Comparison of ENCODE assay signal across 1 cellular context in the genomic region with DNA sequence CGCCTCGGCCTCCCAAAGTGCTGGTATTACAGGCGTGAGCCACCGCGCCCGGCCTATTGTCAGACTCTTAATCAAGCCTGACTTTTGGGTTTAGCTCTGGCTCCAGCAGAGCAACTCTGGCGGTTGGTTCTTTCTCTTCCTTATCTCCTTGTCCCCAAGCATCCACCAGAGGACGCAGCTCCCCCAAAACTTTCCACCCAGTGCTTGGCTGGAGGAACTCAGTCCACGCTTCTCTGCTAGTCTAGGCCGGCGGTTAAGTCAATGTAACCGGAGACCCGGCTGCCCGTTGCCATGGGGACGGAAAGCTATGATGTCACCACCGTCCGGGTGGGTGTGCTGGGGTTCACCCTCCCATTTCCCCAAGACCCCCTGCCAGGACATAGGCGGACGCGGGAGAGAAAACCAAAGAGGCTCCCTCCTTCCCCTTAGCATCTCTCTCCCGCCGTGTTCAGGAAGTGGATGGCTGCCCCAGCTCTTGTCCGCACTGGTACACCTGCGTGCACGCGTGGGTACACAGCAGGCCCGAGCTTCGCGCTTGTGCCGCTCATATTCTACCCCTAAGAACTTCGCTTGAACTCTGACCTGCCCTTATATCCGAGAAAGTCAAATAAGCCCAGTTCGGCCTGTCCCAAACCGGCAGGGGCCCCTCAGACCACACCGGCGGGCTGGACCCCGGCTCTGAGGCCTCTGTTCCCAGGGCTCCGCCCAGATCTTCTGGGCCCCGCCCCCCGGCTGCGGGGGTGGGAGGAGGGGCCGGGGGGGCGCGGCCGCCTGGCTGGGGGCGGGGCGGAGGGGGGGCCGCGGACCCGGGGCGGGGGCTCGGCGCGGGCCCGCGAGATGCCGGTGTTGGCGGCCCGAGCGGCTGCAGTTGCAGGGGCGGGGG.
TF ChIP-seq lines count a peak whose summit lies in the region.

A gene with protein sequence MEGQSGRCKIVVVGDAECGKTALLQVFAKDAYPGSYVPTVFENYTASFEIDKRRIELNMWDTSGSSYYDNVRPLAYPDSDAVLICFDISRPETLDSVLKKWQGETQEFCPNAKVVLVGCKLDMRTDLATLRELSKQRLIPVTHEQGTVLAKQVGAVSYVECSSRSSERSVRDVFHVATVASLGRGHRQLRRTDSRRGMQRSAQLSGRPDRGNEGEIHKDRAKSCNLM (plus strand): TSS at position 825 of the 883 bp plus-strand sequence. CDS start 117 bp downstream, outside the sequence.

TF ChIP-seq in HepG2, 621 proteins besides CTCF, POLR2A, EP300 and RAD21 (continued from another document and continues in another):
- TF ChIP-seq RXRA (CRISPR knock-in tag; IDR thresholded peaks at IDR 0.05) (peak; percentile 33; the same call in 1 of the 2 replicates), SOX6 (IDR thresholded peaks at IDR 0.05) (no peak), SOX6 (CRISPR knock-in tag; IDR thresholded peaks at IDR 0.05) (peak; percentile 56), ZNF629 (CRISPR knock-in tag; conservative IDR thresholded peaks at IDR 0.05) (no peak), IKZF1 (IDR thresholded peaks at IDR 0.05) (no peak), SRY (CRISPR knock-in tag; IDR thresholded peaks at IDR 0.05) (0 out of 2 replicates have a peak, but pooled peaks have one; percentile 39), THAP11 (CRISPR knock-in tag; IDR thresholded peaks at IDR 0.05) (peak; percentile 70), NR3C1 (CRISPR knock-in tag; IDR thresholded peaks at IDR 0.05) (no peak), ZNF501 (CRISPR knock-in tag; IDR thresholded peaks at IDR 0.05) (peak; percentile 73; the same call in 1 of the 2 replicates), SYNCRIP (IDR thresholded peaks at IDR 0.05; ENCODE audit: insufficient read depth, low read depth, low read length) (no peak), ZNF383 (CRISPR knock-in tag; IDR thresholded peaks at IDR 0.05; ENCODE audit: borderline replicate concordance) (no peak), RORA (CRISPR knock-in tag; IDR thresholded peaks at IDR 0.05) (no peak), ZNF432 (CRISPR knock-in tag; IDR thresholded peaks at IDR 0.05; ENCODE audit: borderline replicate concordance) (no peak), ZNF224 (CRISPR knock-in tag; IDR thresholded peaks at IDR 0.05) (0 out of 2 replicates have a peak, but pooled peaks have one; percentile 54), SALL2 (CRISPR knock-in tag; IDR thresholded peaks at IDR 0.05) (peak; percentile 93), HMGA1 (CRISPR knock-in tag; conservative IDR thresholded peaks at IDR 0.05) (no peak), ZKSCAN1 (IDR thresholded peaks at IDR 0.05; ENCODE audit: low read length) (no peak), RCOR2 (CRISPR knock-in tag; IDR thresholded peaks at IDR 0.05) (no peak), KDM2A (CRISPR knock-in tag; IDR thresholded peaks at IDR 0.05; ENCODE audit: borderline replicate concordance, low read depth) (peak; percentile 78), ZFP90 (CRISPR knock-in tag; IDR thresholded peaks at IDR 0.05; ENCODE audit: borderline replicate concordance) (0 out of 2 replicates have a peak, but pooled peaks have one; percentile 48), SMYD3 (CRISPR knock-in tag; IDR thresholded peaks at IDR 0.05) (no peak), MAFK (conservative IDR thresholded peaks at IDR 0.05 in 1 of 2, IDR thresholded peaks at IDR 0.05 in 1 of 2; ENCODE audit: low read length in 2 of 2) (0 out of 4 replicates have a peak, but pooled peaks of 1 of the 2 experiments have one; percentile 0), STAG1 (CRISPR knock-in tag; IDR thresholded peaks at IDR 0.05) (peak; percentile 97), CHD4 (IDR thresholded peaks at IDR 0.05; ENCODE audit: borderline replicate concordance, low read length) (0 out of 2 replicates have a peak, but pooled peaks have one; percentile 38), RFXANK (CRISPR knock-in tag; IDR thresholded peaks at IDR 0.05) (no peak), NCOR1 (IDR thresholded peaks at IDR 0.05; ENCODE audit: borderline replicate concordance, low read length) (no peak), ELF3 (CRISPR knock-in tag; IDR thresholded peaks at IDR 0.05) (peak; percentile 74), PHF21A (CRISPR knock-in tag; IDR thresholded peaks at IDR 0.05) (0 out of 2 replicates have a peak, but pooled peaks have one; percentile 25), GABPA (IDR thresholded peaks at IDR 0.05; ENCODE audit: low read depth, low read length) (no peak), GABPA (CRISPR knock-in tag; IDR thresholded peaks at IDR 0.05; ENCODE audit: low read depth) (no peak), BORCS8-MEF2B (CRISPR knock-in tag; IDR thresholded peaks at IDR 0.05) (no peak), PHF5A (CRISPR knock-in tag; IDR thresholded peaks at IDR 0.05; ENCODE audit: low read depth, unreplicated experiment) (peak; percentile 45), TCF12 (IDR thresholded peaks at IDR 0.05) (no peak), TCF12 (CRISPR knock-in tag; IDR thresholded peaks at IDR 0.05) (no peak), SMARCC2 (IDR thresholded peaks at IDR 0.05) (no peak), RARG (CRISPR knock-in tag; IDR thresholded peaks at IDR 0.05; ENCODE audit: low read depth) (no peak), EEA1 (CRISPR knock-in tag; IDR thresholded peaks at IDR 0.05; ENCODE audit: borderline replicate concordance) (no peak), SALL1 (CRISPR knock-in tag; IDR thresholded peaks at IDR 0.05) (peak; percentile 76), ZNF563 (CRISPR knock-in tag; IDR thresholded peaks at IDR 0.05) (no peak), SP140L (CRISPR knock-in tag; IDR thresholded peaks at IDR 0.05; ENCODE audit: borderline replicate concordance) (no peak), MZF1 (CRISPR knock-in tag; IDR thresholded peaks at IDR 0.05; ENCODE audit: borderline replicate concordance) (no peak), ZNF430 (CRISPR knock-in tag; IDR thresholded peaks at IDR 0.05) (peak; percentile 37; the same call in 1 of the 2 replicates), ASH2L (IDR thresholded peaks at IDR 0.05; ENCODE audit: insufficient read length, low read depth, low read length) (no peak), ETV6 (CRISPR knock-in tag; conservative IDR thresholded peaks at IDR 0.05) (0 out of 2 replicates have a peak, but pooled peaks have one; percentile 30), ZFP1 (CRISPR knock-in tag; IDR thresholded peaks at IDR 0.05) (no peak)
- TF ChIP-seq, protein P1, sequence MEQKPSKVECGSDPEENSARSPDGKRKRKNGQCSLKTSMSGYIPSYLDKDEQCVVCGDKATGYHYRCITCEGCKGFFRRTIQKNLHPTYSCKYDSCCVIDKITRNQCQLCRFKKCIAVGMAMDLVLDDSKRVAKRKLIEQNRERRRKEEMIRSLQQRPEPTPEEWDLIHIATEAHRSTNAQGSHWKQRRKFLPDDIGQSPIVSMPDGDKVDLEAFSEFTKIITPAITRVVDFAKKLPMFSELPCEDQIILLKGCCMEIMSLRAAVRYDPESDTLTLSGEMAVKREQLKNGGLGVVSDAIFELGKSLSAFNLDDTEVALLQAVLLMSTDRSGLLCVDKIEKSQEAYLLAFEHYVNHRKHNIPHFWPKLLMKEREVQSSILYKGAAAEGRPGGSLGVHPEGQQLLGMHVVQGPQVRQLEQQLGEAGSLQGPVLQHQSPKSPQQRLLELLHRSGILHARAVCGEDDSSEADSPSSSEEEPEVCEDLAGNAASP (CRISPR knock-in tag; IDR thresholded peaks at IDR 0.05; ENCODE audit: borderline replicate concordance), result 0 out of 2 replicates have a peak, but pooled peaks have one; percentile 30
- TF ChIP-seq, protein P2, sequence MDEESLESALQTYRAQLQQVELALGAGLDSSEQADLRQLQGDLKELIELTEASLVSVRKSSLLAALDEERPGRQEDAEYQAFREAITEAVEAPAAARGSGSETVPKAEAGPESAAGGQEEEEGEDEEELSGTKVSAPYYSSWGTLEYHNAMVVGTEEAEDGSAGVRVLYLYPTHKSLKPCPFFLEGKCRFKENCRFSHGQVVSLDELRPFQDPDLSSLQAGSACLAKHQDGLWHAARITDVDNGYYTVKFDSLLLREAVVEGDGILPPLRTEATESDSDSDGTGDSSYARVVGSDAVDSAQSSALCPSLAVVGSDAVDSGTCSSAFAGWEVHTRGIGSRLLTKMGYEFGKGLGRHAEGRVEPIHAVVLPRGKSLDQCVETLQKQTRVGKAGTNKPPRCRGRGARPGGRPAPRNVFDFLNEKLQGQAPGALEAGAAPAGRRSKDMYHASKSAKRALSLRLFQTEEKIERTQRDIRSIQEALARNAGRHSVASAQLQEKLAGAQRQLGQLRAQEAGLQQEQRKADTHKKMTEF (CRISPR knock-in tag; IDR thresholded peaks at IDR 0.05), result peak; percentile 74
- TF ChIP-seq, protein P3, sequence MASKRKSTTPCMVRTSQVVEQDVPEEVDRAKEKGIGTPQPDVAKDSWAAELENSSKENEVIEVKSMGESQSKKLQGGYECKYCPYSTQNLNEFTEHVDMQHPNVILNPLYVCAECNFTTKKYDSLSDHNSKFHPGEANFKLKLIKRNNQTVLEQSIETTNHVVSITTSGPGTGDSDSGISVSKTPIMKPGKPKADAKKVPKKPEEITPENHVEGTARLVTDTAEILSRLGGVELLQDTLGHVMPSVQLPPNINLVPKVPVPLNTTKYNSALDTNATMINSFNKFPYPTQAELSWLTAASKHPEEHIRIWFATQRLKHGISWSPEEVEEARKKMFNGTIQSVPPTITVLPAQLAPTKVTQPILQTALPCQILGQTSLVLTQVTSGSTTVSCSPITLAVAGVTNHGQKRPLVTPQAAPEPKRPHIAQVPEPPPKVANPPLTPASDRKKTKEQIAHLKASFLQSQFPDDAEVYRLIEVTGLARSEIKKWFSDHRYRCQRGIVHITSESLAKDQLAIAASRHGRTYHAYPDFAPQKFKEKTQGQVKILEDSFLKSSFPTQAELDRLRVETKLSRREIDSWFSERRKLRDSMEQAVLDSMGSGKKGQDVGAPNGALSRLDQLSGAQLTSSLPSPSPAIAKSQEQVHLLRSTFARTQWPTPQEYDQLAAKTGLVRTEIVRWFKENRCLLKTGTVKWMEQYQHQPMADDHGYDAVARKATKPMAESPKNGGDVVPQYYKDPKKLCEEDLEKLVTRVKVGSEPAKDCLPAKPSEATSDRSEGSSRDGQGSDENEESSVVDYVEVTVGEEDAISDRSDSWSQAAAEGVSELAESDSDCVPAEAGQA (IDR thresholded peaks at IDR 0.05; ENCODE audit: low read depth), result no peak
- TF ChIP-seq, protein P3 (CRISPR knock-in tag; IDR thresholded peaks at IDR 0.05; ENCODE audit: borderline replicate concordance), result 0 out of 2 replicates have a peak, but pooled peaks have one; percentile 62
- TF ChIP-seq, protein P4, sequence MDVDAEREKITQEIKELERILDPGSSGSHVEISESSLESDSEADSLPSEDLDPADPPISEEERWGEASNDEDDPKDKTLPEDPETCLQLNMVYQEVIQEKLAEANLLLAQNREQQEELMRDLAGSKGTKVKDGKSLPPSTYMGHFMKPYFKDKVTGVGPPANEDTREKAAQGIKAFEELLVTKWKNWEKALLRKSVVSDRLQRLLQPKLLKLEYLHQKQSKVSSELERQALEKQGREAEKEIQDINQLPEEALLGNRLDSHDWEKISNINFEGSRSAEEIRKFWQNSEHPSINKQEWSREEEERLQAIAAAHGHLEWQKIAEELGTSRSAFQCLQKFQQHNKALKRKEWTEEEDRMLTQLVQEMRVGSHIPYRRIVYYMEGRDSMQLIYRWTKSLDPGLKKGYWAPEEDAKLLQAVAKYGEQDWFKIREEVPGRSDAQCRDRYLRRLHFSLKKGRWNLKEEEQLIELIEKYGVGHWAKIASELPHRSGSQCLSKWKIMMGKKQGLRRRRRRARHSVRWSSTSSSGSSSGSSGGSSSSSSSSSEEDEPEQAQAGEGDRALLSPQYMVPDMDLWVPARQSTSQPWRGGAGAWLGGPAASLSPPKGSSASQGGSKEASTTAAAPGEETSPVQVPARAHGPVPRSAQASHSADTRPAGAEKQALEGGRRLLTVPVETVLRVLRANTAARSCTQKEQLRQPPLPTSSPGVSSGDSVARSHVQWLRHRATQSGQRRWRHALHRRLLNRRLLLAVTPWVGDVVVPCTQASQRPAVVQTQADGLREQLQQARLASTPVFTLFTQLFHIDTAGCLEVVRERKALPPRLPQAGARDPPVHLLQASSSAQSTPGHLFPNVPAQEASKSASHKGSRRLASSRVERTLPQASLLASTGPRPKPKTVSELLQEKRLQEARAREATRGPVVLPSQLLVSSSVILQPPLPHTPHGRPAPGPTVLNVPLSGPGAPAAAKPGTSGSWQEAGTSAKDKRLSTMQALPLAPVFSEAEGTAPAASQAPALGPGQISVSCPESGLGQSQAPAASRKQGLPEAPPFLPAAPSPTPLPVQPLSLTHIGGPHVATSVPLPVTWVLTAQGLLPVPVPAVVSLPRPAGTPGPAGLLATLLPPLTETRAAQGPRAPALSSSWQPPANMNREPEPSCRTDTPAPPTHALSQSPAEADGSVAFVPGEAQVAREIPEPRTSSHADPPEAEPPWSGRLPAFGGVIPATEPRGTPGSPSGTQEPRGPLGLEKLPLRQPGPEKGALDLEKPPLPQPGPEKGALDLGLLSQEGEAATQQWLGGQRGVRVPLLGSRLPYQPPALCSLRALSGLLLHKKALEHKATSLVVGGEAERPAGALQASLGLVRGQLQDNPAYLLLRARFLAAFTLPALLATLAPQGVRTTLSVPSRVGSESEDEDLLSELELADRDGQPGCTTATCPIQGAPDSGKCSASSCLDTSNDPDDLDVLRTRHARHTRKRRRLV (CRISPR knock-in tag; IDR thresholded peaks at IDR 0.05), result peak; percentile 68; the same call in 1 of the 2 replicates
- TF ChIP-seq, protein P5, sequence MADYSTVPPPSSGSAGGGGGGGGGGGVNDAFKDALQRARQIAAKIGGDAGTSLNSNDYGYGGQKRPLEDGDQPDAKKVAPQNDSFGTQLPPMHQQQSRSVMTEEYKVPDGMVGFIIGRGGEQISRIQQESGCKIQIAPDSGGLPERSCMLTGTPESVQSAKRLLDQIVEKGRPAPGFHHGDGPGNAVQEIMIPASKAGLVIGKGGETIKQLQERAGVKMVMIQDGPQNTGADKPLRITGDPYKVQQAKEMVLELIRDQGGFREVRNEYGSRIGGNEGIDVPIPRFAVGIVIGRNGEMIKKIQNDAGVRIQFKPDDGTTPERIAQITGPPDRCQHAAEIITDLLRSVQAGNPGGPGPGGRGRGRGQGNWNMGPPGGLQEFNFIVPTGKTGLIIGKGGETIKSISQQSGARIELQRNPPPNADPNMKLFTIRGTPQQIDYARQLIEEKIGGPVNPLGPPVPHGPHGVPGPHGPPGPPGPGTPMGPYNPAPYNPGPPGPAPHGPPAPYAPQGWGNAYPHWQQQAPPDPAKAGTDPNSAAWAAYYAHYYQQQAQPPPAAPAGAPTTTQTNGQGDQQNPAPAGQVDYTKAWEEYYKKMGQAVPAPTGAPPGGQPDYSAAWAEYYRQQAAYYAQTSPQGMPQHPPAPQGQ (CRISPR knock-in tag; IDR thresholded peaks at IDR 0.05; ENCODE audit: borderline replicate concordance), result no peak
